ENCODE assay signal across 23 cellular contexts in the genomic region with DNA sequence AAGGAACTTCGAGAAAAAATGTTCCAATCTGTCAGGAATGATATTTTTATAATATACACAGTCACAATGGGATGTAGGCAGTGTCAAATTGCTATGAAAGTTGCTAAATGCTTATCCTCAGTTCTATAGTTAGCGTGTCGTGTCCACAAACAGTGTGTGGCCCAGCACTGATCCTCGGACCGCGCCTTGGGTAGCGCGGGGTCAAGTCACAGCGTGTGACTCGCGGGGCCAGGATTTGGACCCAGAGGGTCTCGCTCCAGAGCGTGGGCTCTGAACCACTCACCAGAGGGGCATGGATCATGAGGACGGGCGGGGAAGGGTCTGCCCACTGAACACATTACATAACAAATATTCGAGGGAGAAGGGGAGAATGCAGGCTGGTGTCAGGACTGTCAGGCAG.
DNase-seq lines count a peak whose midpoint lies in the region; ATAC-seq and TF ChIP-seq lines count a peak whose summit lies in the region.
"Had no signal": no experiment of that assay in that cellular context is flagged by ENCODE, and none has a peak within 500 bp of the region (broad histone marks: within the 10 kb centered on the region; RNA-seq: fewer than 3 reads in every experiment).

No MANE protein-coding gene starts in this region.

- no peaks in the 10 kb centered on the region for H3K27me3 Mint-ChIP-seq in activated naive CD4-positive, alpha-beta T cell treated with anti-CD3 and anti-CD28 coated beads, Interleukin-2, amount 50 U/mL, for 24 hours
- H3K27me3 Mint-ChIP-seq in brain: peaks cover 4% of the 10 kb centered on the region
- H3K27me3 Mint-ChIP-seq in nephron progenitor cell (ENCODE audit: low read depth, poor library complexity): peaks cover 1% of the 10 kb centered on the region

- no peak overlapping the region for H3K4me3 Mint-ChIP-seq in activated naive CD4-positive, alpha-beta T cell treated with anti-CD3 and anti-CD28 coated beads, Interleukin-2, amount 50 U/mL, for 24 hours
- peak overlapping the region in 1 of 5 experiments; percentile 14 for H3K4me3 Mint-ChIP-seq in brain
- H3K4me3 Mint-ChIP-seq in nephron progenitor cell: no peak overlapping the region

- TF ChIP-seq CTCF in brain (conservative IDR thresholded peaks at IDR 0.05) (no peak), nephron progenitor cell (IDR thresholded peaks at IDR 0.05) (no peak)

- no peak for ATAC-seq in activated naive CD4-positive, alpha-beta T cell treated with anti-CD3 and anti-CD28 coated beads, Interleukin-2, amount 50 U/mL, for 72 hours
- ATAC-seq in GM18870 (IDR thresholded peaks at IDR 0.05; ENCODE audit: unreplicated experiment): no peak
- ATAC-seq: HCT116, SK-N-SH treated with all-trans-retinoic acid at 6 μM for 48 hours had no signal

- H3K4me1 Mint-ChIP-seq in activated naive CD4-positive, alpha-beta T cell treated with anti-CD3 and anti-CD28 coated beads, Interleukin-2, amount 50 U/mL, for 24 hours: peaks cover 4% of the 10 kb centered on the region
- H3K4me1 Mint-ChIP-seq in brain (peaks cover 46% of the 10 kb centered on the region), nephron progenitor cell (peaks cover 42% of the 10 kb centered on the region)

- H3K27ac Mint-ChIP-seq in activated naive CD4-positive, alpha-beta T cell treated with anti-CD3 and anti-CD28 coated beads, Interleukin-2, amount 50 U/mL, for 24 hours: peak overlapping the region; percentile 60
- H3K27ac Mint-ChIP-seq in activated naive CD4-positive, alpha-beta T cell treated with anti-CD3 and anti-CD28 coated beads, Interleukin-2, amount 50 U/mL, for 72 hours: no peak overlapping the region
- H3K27ac Mint-ChIP-seq in brain (peak overlapping the region; percentile 18 to 97 (median 61)), nephron progenitor cell (peak overlapping the region; percentile 41)

- H3K36me3 Mint-ChIP-seq in activated naive CD4-positive, alpha-beta T cell treated with anti-CD3 and anti-CD28 coated beads, Interleukin-2, amount 50 U/mL, for 24 hours: peaks cover 1% of the 10 kb centered on the region
- no peaks in the 10 kb centered on the region for H3K36me3 Mint-ChIP-seq in activated naive CD4-positive, alpha-beta T cell treated with anti-CD3 and anti-CD28 coated beads, Interleukin-2, amount 50 U/mL, for 72 hours
- H3K36me3 Mint-ChIP-seq in brain: no peaks in the 10 kb centered on the region
- H3K36me3 Mint-ChIP-seq in nephron progenitor cell (ENCODE audit: low read depth): no peaks in the 10 kb centered on the region

- DNase-seq in activated naive CD4-positive, alpha-beta T cell treated with anti-CD3 and anti-CD28 coated beads, Interleukin-2, amount 50 U/mL, for 72 hours (ENCODE audit: low spot score in 2 of 2): no peak
- DNase-seq in nephron progenitor cell (no peak), NCI-H1436 (lab: John Stamatoyannopoulos, UW) (no peak), GOT3 (lab: John Stamatoyannopoulos, UW) (no peak)
- DNase-seq: Calu3, DMS79 treated with DMSO at 0.1 percent for 48 hours, GF-D8, KG1, MG63, NCI-H1048, NCI-H1417, NCI-H1694 treated with DMSO at 0.1 percent for 48 hours, NCI-H2081, NCI-H2171, NCI-H226, NCI-H510A, NCI-H69, OCI-M1 had no signal

- no peaks in the 10 kb centered on the region for H3K9me3 Mint-ChIP-seq in activated naive CD4-positive, alpha-beta T cell treated with anti-CD3 and anti-CD28 coated beads, Interleukin-2, amount 50 U/mL, for 24 hours
- peaks cover 0 to 4% of the 10 kb centered on the region in 2 donors for H3K9me3 Mint-ChIP-seq in activated naive CD4-positive, alpha-beta T cell treated with anti-CD3 and anti-CD28 coated beads, Interleukin-2, amount 50 U/mL, for 72 hours
- H3K9me3 Mint-ChIP-seq in brain: peaks cover 0 to 21% (median 11%) of the 10 kb centered on the region in 5 experiments
- peaks cover 13% of the 10 kb centered on the region for H3K9me3 Mint-ChIP-seq in nephron progenitor cell

Comparison
In these comparisons a context has a peak if more than half of its experiments do, and no peak if none do; other contexts are left out.
1. H3K27ac Mint-ChIP-seq: peak in activated naive CD4-positive, alpha-beta T cell treated with anti-CD3 and anti-CD28 coated beads, Interleukin-2, amount 50 U/mL, for 24 hours (single experiment), brain (5 of 5) and nephron progenitor cell (single experiment); none in activated naive CD4-positive, alpha-beta T cell treated with anti-CD3 and anti-CD28 coated beads, Interleukin-2, amount 50 U/mL, for 72 hours (0 of 2).